Comparison of ENCODE assay signal across 8 cellular contexts in genomic region chr4:48275247-48275646, GRCh38. TPM values are rescaled to one million over a fixed set of nuclear protein-coding genes. Genes with fewer than 3 reads are reported as not detected.
DNase-seq lines count a peak whose midpoint lies in the region; TF ChIP-seq lines count a peak whose summit lies in the region.
"Had no signal": no experiment of that assay in that cellular context is flagged by ENCODE, and none has a peak within 500 bp of the region (broad histone marks: within the 10 kb centered on the region; RNA-seq: fewer than 3 reads in every experiment).

No MANE protein-coding gene starts in this region.

- peak; percentile 79 for TF ChIP-seq CTCF in GM12865 (IDR thresholded peaks at IDR 0.05; ENCODE audit: insufficient read depth, low read depth, low read length, missing control alignments)
- TF ChIP-seq CTCF in HEK293 (tag by site-specific recombination; IDR thresholded peaks at IDR 0.05): no peak
- peak; percentile 59 for TF ChIP-seq CTCF in PC-9 (conservative IDR thresholded peaks at IDR 0.05)
- TF ChIP-seq CTCF in fibroblast of villous mesenchyme (IDR thresholded peaks at IDR 0.05; ENCODE audit: insufficient read depth, low read depth, low read length): peak; percentile 66

- H2AFZ ChIP-seq in PC-9: no peak overlapping the region

- CTCF ChIA-PET in HEK293 (lab: Yijun Ruan, JAX) (interaction anchor here (0.6 to 1.6 kb wide), 11 partner anchors 9 to 730 kb away, joined by 3 to 6 read pairs (median 4); no protein-coding TSS in a partner anchor), PC-9 (lab: Charles Lee) (no interaction called here)

- H3K4me3 ChIP-seq in GM12865 (ENCODE audit: low read depth, low read length) (no peak overlapping the region), HEK293 (ENCODE audit: low read depth, low read length) (no peak overlapping the region), PC-9 (no peak overlapping the region), fibroblast of villous mesenchyme (ENCODE audit: low read depth, low read length) (no peak overlapping the region)

- no TSS peak for BruUV-seq in PC-9 (replicated peaks; lab: Mats Ljungman, UMichigan)

- H3K9me3 ChIP-seq in HEK293 (ENCODE audit: control insufficient read depth, insufficient read depth, low read depth, low read length) (no peaks in the 10 kb centered on the region), PC-9 (ENCODE audit: insufficient read depth, low read depth) (no peaks in the 10 kb centered on the region)

- H3K4me2 ChIP-seq in PC-9: no peak overlapping the region

- intact Hi-C loops in PC-9 (cut with micrococcal nuclease; ENCODE audit: unreplicated experiment): no loop called here

- H3K9me2 ChIP-seq in PC-9 (ENCODE audit: insufficient read depth): no peaks in the 10 kb centered on the region

- DNase-seq in GM12865 (ENCODE audit: low read depth) (peak; percentile 73), PC-9 (no peak), fibroblast of villous mesenchyme (ENCODE audit: low read depth) (peak; percentile 28), GM19238 (ENCODE audit: insufficient read length, low spot score) (no peak), DMS114 treated with DMSO at 0.1 percent for 48 hours (lab: John Stamatoyannopoulos, UW; ENCODE audit: unreplicated experiment) (no peak), epidermal melanocyte (ENCODE audit: insufficient read length, low spot score) (no peak)
- DNase-seq: right cardiac atrium had no signal

- peaks cover 8% of the 10 kb centered on the region; the same call in 1 of the 2 replicates for H3F3A ChIP-seq in PC-9 (ENCODE audit: insufficient read depth, low read depth)

- H3K79me2 ChIP-seq in PC-9 (ENCODE audit: low read depth): no peaks in the 10 kb centered on the region

- POLR2A ChIA-PET in HEK293 (lab: Yijun Ruan, JAX) (no interaction called here), PC-9 (lab: Charles Lee; ENCODE audit: unreplicated experiment) (no interaction called here)

- H3K4me1 ChIP-seq in HEK293 (ENCODE audit: control insufficient read depth, insufficient read depth, low read length) (no peaks in the 10 kb centered on the region), PC-9 (replicated peaks; ENCODE audit: insufficient read depth) (peaks cover 7% of the 10 kb centered on the region; the same call in 1 of the 2 replicates)

- H3K27ac ChIP-seq in HEK293 (ENCODE audit: extremely low read depth, low read depth, low read length) (no peak overlapping the region), PC-9 (no peak overlapping the region)

- no peaks in the 10 kb centered on the region for H4K20me1 ChIP-seq in PC-9 (ENCODE audit: insufficient read depth)

- H3K36me3 ChIP-seq in HEK293 (ENCODE audit: control insufficient read depth in 2 of 2, insufficient read depth in 1 of 2, low read length in 2 of 2) (no peaks in the 10 kb centered on the region), PC-9 (ENCODE audit: low read depth) (no peaks in the 10 kb centered on the region)

- H3K27me3 ChIP-seq in PC-9 (ENCODE audit: insufficient read depth, low read depth): no peaks in the 10 kb centered on the region

TF ChIP-seq in HEK293, 187 proteins besides CTCF, POLR2A, EP300 and RAD21:
- TF ChIP-seq BCL11A (tag by site-specific recombination; IDR thresholded peaks at IDR 0.05; ENCODE audit: low read depth) (no peak), ZNF654 (tag by site-specific recombination; IDR thresholded peaks at IDR 0.05; ENCODE audit: low read depth) (0 out of 2 replicates have a peak, but pooled peaks have one; percentile 12)

RNA-seq across cellular contexts. Expression of gene TEC, which starts 5.6 kb away (rescaled TPM):
- total RNA-seq in PC-9 (2021) (6.2 and 6.6 TPM in 2 replicates), fibroblast of villous mesenchyme (0.32 and 0.43 TPM in 2 replicates)

Comparison
In these comparisons a context has a peak if more than half of its experiments do, and no peak if none do; other contexts are left out.
1. DNase-seq: peak in GM12865 (single experiment) and fibroblast of villous mesenchyme (single experiment); none in PC-9 (0 of 2), GM19238 (single experiment), DMS114 treated with DMSO at 0.1 percent for 48 hours (single experiment) and epidermal melanocyte (single experiment).